Comparison of ENCODE assay signal across 8 cellular contexts in genomic region chr9:35073276-35073607, GRCh38. TPM values are rescaled to one million over a fixed set of nuclear protein-coding genes. Genes with fewer than 3 reads are reported as not detected.
DNase-seq lines count a peak whose midpoint lies in the region; ATAC-seq and TF ChIP-seq lines count a peak whose summit lies in the region.

No MANE protein-coding gene starts in this region.

- H3K9ac ChIP-seq in BLaER1 (no peak overlapping the region; the same call in 1 of the 2 replicates), KMS-11 (no peak overlapping the region)

- no peaks in the 10 kb centered on the region for H3K27me3 ChIP-seq in BLaER1
- H3K27me3 ChIP-seq in KMS-11 (ENCODE audit: insufficient read depth, low read depth) = no peaks in the 10 kb centered on the region

- H3K4me1 ChIP-seq in BLaER1 (peaks cover 35% of the 10 kb centered on the region), KMS-11 (ENCODE audit: low read depth, poor library complexity, severe bottlenecking) (peaks cover 33% of the 10 kb centered on the region)

- no peaks in the 10 kb centered on the region for H3K9me3 ChIP-seq in BLaER1

- H3K4me3 Mint-ChIP-seq in central memory CD8-positive, alpha-beta T cell = peak overlapping the region; percentile 83
- peak overlapping the region; percentile 85 to 90 (median 90) for H3K4me3 Mint-ChIP-seq in nephron

- H3K4me2 ChIP-seq in BLaER1 (peak overlapping the region; percentile 58), KMS-11 (no peak overlapping the region)

- ATAC-seq in central memory CD8-positive, alpha-beta T cell (replicated peaks; ENCODE audit: extremely low read depth, poor library complexity, severe bottlenecking) = no peak

- no peak for DNase-seq in central memory CD8-positive, alpha-beta T cell (ENCODE audit: low spot score in 2 of 2)
- DNase-seq in HT-29 (ENCODE audit: low spot score) (no peak), NCI-H2029 (lab: John Stamatoyannopoulos, UW) (no peak), GM20000 (ENCODE audit: low spot score) (no peak)
- DNase-seq in stimulated activated naive CD4-positive, alpha-beta T cell treated with Interleukin-2 at 50 U/mL for 16 hours (lab: John Stamatoyannopoulos, UW) = no peak

- H3K9me3 Mint-ChIP-seq in central memory CD8-positive, alpha-beta T cell = no peaks in the 10 kb centered on the region
- no peaks in the 10 kb centered on the region for H3K9me3 Mint-ChIP-seq in nephron

- H3K27ac ChIP-seq in BLaER1 (peak overlapping the region; percentile 29; the same call in 1 of the 2 replicates), KMS-11 (peak overlapping the region; percentile 100; the same call in 1 of the 2 replicates)

- no peak for TF ChIP-seq CTCF in KMS-11 (conservative IDR thresholded peaks at IDR 0.05; ENCODE audit: low read depth, low read length)
- no peak for TF ChIP-seq CTCF in nephron (IDR thresholded peaks at IDR 0.05; ENCODE audit: unreplicated experiment in 3 of 3)
- no peak for TF ChIP-seq CTCF in GM20000 (IDR thresholded peaks at IDR 0.05; ENCODE audit: extremely low read depth, missing control alignments)

- H3K36me3 ChIP-seq in BLaER1 (peaks cover 66% of the 10 kb centered on the region), KMS-11 (ENCODE audit: insufficient read depth) (peaks cover 4% of the 10 kb centered on the region; the same call in 1 of the 2 replicates)

- H3K36me3 Mint-ChIP-seq in central memory CD8-positive, alpha-beta T cell (ENCODE audit: insufficient read depth) = peaks cover 24% of the 10 kb centered on the region
- peaks cover 39% of the 10 kb centered on the region for H3K36me3 Mint-ChIP-seq in nephron (ENCODE audit: low read depth)

- peaks cover 56% of the 10 kb centered on the region for H3K4me1 Mint-ChIP-seq in central memory CD8-positive, alpha-beta T cell
- H3K4me1 Mint-ChIP-seq in nephron = peaks cover 49% of the 10 kb centered on the region

- H3K27me3 Mint-ChIP-seq in central memory CD8-positive, alpha-beta T cell = no peaks in the 10 kb centered on the region
- H3K27me3 Mint-ChIP-seq in nephron (ENCODE audit: low read depth) = no peaks in the 10 kb centered on the region

- H3K79me2 ChIP-seq in KMS-11 (ENCODE audit: insufficient read depth, low read depth) = peaks cover 53% of the 10 kb centered on the region

- no peak overlapping the region for H3K4me3 ChIP-seq in BLaER1
- no peak overlapping the region for H3K4me3 ChIP-seq in KMS-11 (IDR thresholded peaks at IDR 0.05; ENCODE audit: insufficient read depth, low read depth, low read length)

- H2AFZ ChIP-seq in KMS-11 (ENCODE audit: low read depth) = no peak overlapping the region

- H4K20me1 ChIP-seq in BLaER1 (peaks cover 48% of the 10 kb centered on the region), KMS-11 (ENCODE audit: insufficient read depth) (peaks cover 31% of the 10 kb centered on the region)

- peak overlapping the region; percentile 94 for H3K27ac Mint-ChIP-seq in central memory CD8-positive, alpha-beta T cell (ENCODE audit: low read depth)
- H3K27ac Mint-ChIP-seq in nephron = peak overlapping the region; percentile 92 to 97 (median 96)

RNA-seq across cellular contexts. Expression of gene VCP, which starts 0.8 kb away (rescaled TPM):
- 347 and 349 TPM in 2 replicates for total RNA-seq in HT-29 (2014; rRNA removed; shearing (Covaris generic))

RNA-seq across cellular contexts. Expression of gene FANCG, which starts 6.5 kb away (rescaled TPM):
- 51.1 and 62.5 TPM in 2 replicates for total RNA-seq in HT-29 (2014; rRNA removed; shearing (Covaris generic))

RNA-seq across cellular contexts. Expression of gene PIGO, which starts 23.1 kb away (rescaled TPM):
- total RNA-seq in HT-29 (2014; rRNA removed; shearing (Covaris generic)) = 33.4 and 38.5 TPM in 2 replicates

RNA-seq across cellular contexts. Expression of gene STOML2, which starts 29.7 kb away (rescaled TPM):
- total RNA-seq in HT-29 (2014; rRNA removed; shearing (Covaris generic)) = 252 and 264 TPM in 2 replicates

RNA-seq across cellular contexts. Expression of gene ATOSB, which starts 42.4 kb away (rescaled TPM):
- total RNA-seq in HT-29 (2014; rRNA removed; shearing (Covaris generic)) = 13.1 and 13.8 TPM in 2 replicates
